ENCODE assay signal across 21 cellular contexts in genomic region chr17:6544011-6544370, GRCh38. TPM values are rescaled to one million over a fixed set of nuclear protein-coding genes. Genes with fewer than 3 reads are reported as not detected.
"Had no signal": no experiment of that assay in that cellular context is flagged by ENCODE, and none has a peak within 500 bp of the region (broad histone marks: within the 10 kb centered on the region; RNA-seq: fewer than 3 reads in every experiment).

No MANE protein-coding gene starts in this region.

- H3K4me3 ChIP-seq: K562 had no signal

- ATAC-seq: K562, T-cell had no signal

- FAIRE-seq: K562, RCC 7860 had no signal

- DNase-seq: Kasumi-1, MM.1S, NCI-H1092 treated with DMSO at 0.1 percent for 48 hours, NCI-H1436, NCI-H187 treated with DMSO at 0.1 percent for 48 hours, NCI-H2029 treated with DMSO at 0.1 percent for 48 hours, NCI-H2171 treated with DMSO at 0.1 percent for 48 hours, NCI-H345, NCI-H446 treated with DMSO at 0.1 percent for 48 hours, NCI-H510A treated with DMSO at 0.1 percent for 48 hours, NCI-H526, NCI-H82, RPMI8226, SHP77, SK-N-SH, SW 1271, T-cell had no signal

- H3K9ac ChIP-seq: KMS-11, SK-N-SH had no signal

- H3K27ac ChIP-seq: KMS-11 had no signal

- H3K9me3 ChIP-seq: SK-N-SH had no signal

- H3K4me2 ChIP-seq: KMS-11, SK-N-SH had no signal

RNA-seq across cellular contexts. Expression of gene PITPNM3, which starts 12.4 kb away (rescaled TPM):
- polyA plus RNA-seq: IgD-negative memory B cell had no signal
